8 cellular contexts compared by ENCODE assay signal in genomic region chr2:62194558-62195420, GRCh38. TPM values are rescaled to one million over a fixed set of nuclear protein-coding genes. Genes with fewer than 3 reads are reported as not detected.
A peak's percentile ranks its signal among the peaks of the same experiment; 100 is the strongest.
DNase-seq lines count a peak whose midpoint lies in the region; ATAC-seq lines count a peak whose summit lies in the region.

No MANE protein-coding gene starts in this region.

- peak; percentile 24 for ATAC-seq in Right ventricle myocardium inferior
- no peak for ATAC-seq in HG03159 (IDR thresholded peaks at IDR 0.05; ENCODE audit: unreplicated experiment)
- ATAC-seq in GM21619 (IDR thresholded peaks at IDR 0.05; ENCODE audit: unreplicated experiment): no peak

- peaks cover 15% of the 10 kb centered on the region for H3K4me1 ChIP-seq in muscle layer of colon (ENCODE audit: insufficient read depth, low read length)

- no peaks in the 10 kb centered on the region for H3K9me3 Mint-ChIP-seq in dendritic cell treated with granulocyte-macrophage colony-stimulating factor and Interleukin-4, amounts not matched to agents 40 ng/mL and 50 ng/mL, for 4 days

- no peaks in the 10 kb centered on the region for H3K36me3 ChIP-seq in muscle layer of colon (ENCODE audit: insufficient read depth, low read length)

- intact Hi-C loops in Right ventricle myocardium inferior (cut with DNase I) (loop anchor here (5.0 kb wide), 4 partner anchors 148 to 277 kb away; no protein-coding TSS in a partner anchor), cardiac septum (cut with DNase I) (loop anchor here (5.0 kb wide), 4 partner anchors 148 to 272 kb away; no protein-coding TSS in a partner anchor)
- intact Hi-C loops in dendritic cell treated with granulocyte-macrophage colony-stimulating factor and Interleukin-4, amounts not matched to agents 40 ng/mL and 50 ng/mL, for 4 days (cut with micrococcal nuclease): loop anchor here (5.0 to 10.0 kb wide), 5 partner anchors 90 to 1650 kb away; partner anchors contain the start of genes COMMD1, EHBP1 and UGP2

- H3K9ac ChIP-seq in muscle layer of colon (ENCODE audit: low read length): no peak overlapping the region

- peak overlapping the region; percentile 84 for H3K27ac ChIP-seq in muscle layer of colon (ENCODE audit: low read depth, low read length)

- no peaks in the 10 kb centered on the region for H3K9me3 ChIP-seq in muscle layer of colon (ENCODE audit: low read length)

- no peaks in the 10 kb centered on the region for H3K27me3 Mint-ChIP-seq in dendritic cell treated with granulocyte-macrophage colony-stimulating factor and Interleukin-4, amounts not matched to agents 40 ng/mL and 50 ng/mL, for 4 days

- DNase-seq in Right ventricle myocardium inferior (ENCODE audit: missing footprints) (no peak), cardiac septum (ENCODE audit: low spot score) (no peak), LoVo (ENCODE audit: low spot score) (no peak)
- DNase-seq in effector CD8-positive, alpha-beta T cell (lab: John Stamatoyannopoulos, UW): no peak

- H3K27me3 ChIP-seq in muscle layer of colon (ENCODE audit: control insufficient read depth in 1 of 2, insufficient read depth in 2 of 2, low read length in 2 of 2): no peaks in the 10 kb centered on the region

- peak overlapping the region; percentile 95 for H3K4me3 Mint-ChIP-seq in dendritic cell treated with granulocyte-macrophage colony-stimulating factor and Interleukin-4, amounts not matched to agents 40 ng/mL and 50 ng/mL, for 4 days

- H3K36me3 Mint-ChIP-seq in dendritic cell treated with granulocyte-macrophage colony-stimulating factor and Interleukin-4, amounts not matched to agents 40 ng/mL and 50 ng/mL, for 4 days (ENCODE audit: low read depth): peaks cover 8% of the 10 kb centered on the region

- H3K4me3 ChIP-seq in muscle layer of colon (ENCODE audit: low read depth in 1 of 2, low read length in 2 of 2): peak overlapping the region; percentile 84 to 94

- peaks cover 42% of the 10 kb centered on the region for H3K4me1 Mint-ChIP-seq in dendritic cell treated with granulocyte-macrophage colony-stimulating factor and Interleukin-4, amounts not matched to agents 40 ng/mL and 50 ng/mL, for 4 days (ENCODE audit: low read depth)

- H3K27ac Mint-ChIP-seq in dendritic cell treated with granulocyte-macrophage colony-stimulating factor and Interleukin-4, amounts not matched to agents 40 ng/mL and 50 ng/mL, for 4 days: peak overlapping the region; percentile 93

RNA-seq across cellular contexts. Expression of gene B3GNT2, which starts 1.1 kb away (rescaled TPM):
- total RNA-seq in Right ventricle myocardium inferior (14.9 TPM), cardiac septum (31.2 TPM)
